In the genomic region with DNA sequence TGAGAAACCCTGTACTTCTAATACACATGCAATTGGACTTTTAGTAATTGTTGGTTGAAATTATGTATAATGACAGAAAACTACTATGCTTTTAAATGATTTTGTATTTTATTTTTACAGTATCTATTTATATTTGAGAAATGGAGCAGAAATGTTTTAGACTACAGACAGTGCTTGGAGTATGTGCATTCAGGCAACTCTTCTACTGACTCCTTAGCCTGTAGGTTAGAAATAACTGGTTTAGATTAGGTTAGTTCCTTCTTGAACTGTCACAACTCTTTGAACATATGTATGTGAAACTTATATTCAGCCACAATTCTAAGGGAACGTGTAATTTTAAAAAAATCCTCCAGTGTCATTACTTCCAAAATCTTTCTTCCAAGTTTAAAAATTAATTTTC, we compare ENCODE assay signal across 1 cellular context.
TF ChIP-seq lines count a peak whose summit lies in the region.

No MANE protein-coding gene starts in this region.

TF ChIP-seq in GM23338, 12 proteins besides CTCF, POLR2A, EP300 and RAD21 (continued from another document):
- TF ChIP-seq STAT1 (IDR thresholded peaks at IDR 0.05; ENCODE audit: unreplicated experiment) (no peak), ZNF114 (CRISPR knock-in tag; IDR thresholded peaks at IDR 0.05) (no peak)
